21 cellular contexts compared by ENCODE assay signal in genomic region chr19:32719611-32720059, GRCh38. TPM values are rescaled to one million over a fixed set of nuclear protein-coding genes. Genes with fewer than 3 reads are reported as not detected.
DNase-seq lines count a peak whose midpoint lies in the region; ATAC-seq, FAIRE-seq and TF ChIP-seq lines count a peak whose summit lies in the region.
"Had no signal": no experiment of that assay in that cellular context is flagged by ENCODE, and none has a peak within 500 bp of the region (broad histone marks: within the 10 kb centered on the region; RNA-seq: fewer than 3 reads in every experiment).

Gene TDRD12 (plus strand): TSS chr19:32719767. CDS start chr19:32720073, 306 bp downstream.

- no peak within 1 kb of the TSS for H3K4me3 Mint-ChIP-seq in T-helper 17 cell
- H3K4me3 Mint-ChIP-seq: activated naive CD8-positive, alpha-beta T cell; natural killer cell had no signal

- H3K9me1 ChIP-seq in keratinocyte (ENCODE audit: control insufficient read depth, extremely low read depth, insufficient read depth, low read length): no peaks in the 10 kb centered on the region

- H3K27me3 Mint-ChIP-seq in T-helper 17 cell: no peaks in the 10 kb centered on the region
- H3K27me3 Mint-ChIP-seq: activated naive CD8-positive, alpha-beta T cell had no signal

- no peak within 1 kb of the TSS for H3K9ac ChIP-seq in PC-3 (ENCODE audit: low read length)
- H3K9ac ChIP-seq in keratinocyte (ENCODE audit: control insufficient read depth, extremely low read depth, insufficient read depth, low read length): no peak within 1 kb of the TSS
- H3K9ac ChIP-seq: GM23248 had no signal

- dilution Hi-C loops in keratinocyte (cut with MboI; ENCODE audit: extremely low pct_ligation_motif_present, low sequenced_read_pairs): no loop called here

- H2AFZ ChIP-seq in PC-3 (ENCODE audit: low read length) (no peak within 1 kb of the TSS), keratinocyte (ENCODE audit: control insufficient read depth, low read length) (no peak within 1 kb of the TSS)
- H2AFZ ChIP-seq: GM23248 had no signal

- FAIRE-seq in keratinocyte (lab: Jason Lieb, UNC): no peak

- H3F3A ChIP-seq in PC-3 (ENCODE audit: low read length, unreplicated experiment): no peaks in the 10 kb centered on the region

- no peaks in the 10 kb centered on the region for H3K9me2 ChIP-seq in PC-3 (replicated peaks; ENCODE audit: low read length)

- CTCF ChIA-PET in A673 (lab: Charles Lee): interaction anchor here (0.7 kb wide), 1 partner anchor 182 kb away, joined by 3 read pairs; no protein-coding TSS in a partner anchor
- CTCF ChIA-PET in PC-3 (lab: Charles Lee): no interaction called here
- CTCF ChIA-PET in RWPE1 (lab: Yijun Ruan, JAX): no interaction called here

- H3K36me3 ChIP-seq in A673 (ENCODE audit: insufficient read depth, low read length, poor library complexity, severe bottlenecking): peaks cover 2% of the 10 kb centered on the region
- H3K36me3 ChIP-seq in GM06990 (ENCODE audit: control insufficient read depth, insufficient read depth, low read length): peaks cover 2% of the 10 kb centered on the region; the same call in 1 of the 2 replicates
- no peaks in the 10 kb centered on the region for H3K36me3 ChIP-seq in PC-3 (ENCODE audit: low read depth, low read length)
- peaks cover 3 to 7% of the 10 kb centered on the region in 2 experiments for H3K36me3 ChIP-seq in keratinocyte (ENCODE audit: control insufficient read depth in 2 of 2, extremely low read depth in 1 of 2, insufficient read depth in 2 of 2, low read length in 2 of 2)
- H3K36me3 ChIP-seq: prostate gland had no signal

- DNase-seq in A673 (ENCODE audit: low spot score): no peak
- DNase-seq in GM06990 (ENCODE audit: extremely low read depth, insufficient read length): peak; percentile 17
- no peak for DNase-seq in PC-3
- no peak for DNase-seq in keratinocyte (ENCODE audit: low read depth, low spot score)
- DNase-seq in NCI-H82 (lab: John Stamatoyannopoulos, UW): no peak
- no peak for DNase-seq in RWPE1 (ENCODE audit: low spot score)
- DNase-seq in NCI-H345 (lab: John Stamatoyannopoulos, UW): no peak
- no peak for DNase-seq in T-helper 17 cell
- DNase-seq: activated CD4-positive, CD25-positive, alpha-beta regulatory T cell treated with anti-CD3 and anti-CD28 coated beads, Interleukin-2, amount 50 U/mL, for 72 hours; C1 segment of cervical spinal cord; DMS79 treated with DMSO at 0.1 percent for 48 hours; foreskin fibroblast; GM23248; mammary epithelial cell; natural killer cell; NCI-H1930; NCI-H524 treated with DMSO at 0.1 percent for 48 hours; T-helper 1 cell had no signal

- H4K20me1 ChIP-seq in PC-3 (ENCODE audit: low read length) (no peaks in the 10 kb centered on the region), keratinocyte (ENCODE audit: control insufficient read depth, extremely low read depth, insufficient read depth, low read length) (no peaks in the 10 kb centered on the region)

- no peaks in the 10 kb centered on the region for H3K36me3 Mint-ChIP-seq in T-helper 17 cell (ENCODE audit: low read depth)
- H3K36me3 Mint-ChIP-seq: natural killer cell had no signal

- ATAC-seq in PC-3 (no peak), T-helper 17 cell (no peak)
- ATAC-seq: natural killer cell had no signal

- H3K27me3 ChIP-seq in A673 (replicated peaks; ENCODE audit: insufficient read depth, low read depth, low read length, poor library complexity) (no peaks in the 10 kb centered on the region), GM06990 (replicated peaks; ENCODE audit: control insufficient read depth, insufficient read depth, low read length) (no peaks in the 10 kb centered on the region), PC-3 (ENCODE audit: low read length) (no peaks in the 10 kb centered on the region), keratinocyte (ENCODE audit: control insufficient read depth, extremely low read depth, insufficient read depth, low read length) (no peaks in the 10 kb centered on the region)

- H3K9me3 ChIP-seq in A673 (ENCODE audit: low read depth, low read length, poor library complexity, severe bottlenecking): no peaks in the 10 kb centered on the region
- H3K9me3 ChIP-seq in PC-3 (ENCODE audit: low read length): no peaks in the 10 kb centered on the region
- no peaks in the 10 kb centered on the region for H3K9me3 ChIP-seq in keratinocyte (ENCODE audit: control insufficient read depth, low read depth, low read length)
- no peaks in the 10 kb centered on the region for H3K9me3 ChIP-seq in T-helper 17 cell (ENCODE audit: control insufficient read depth, low read length, poor library complexity, severe bottlenecking)
- H3K9me3 ChIP-seq: prostate gland had no signal

- H3K4me2 ChIP-seq in PC-3 (ENCODE audit: low read length) (no peak within 1 kb of the TSS), keratinocyte (ENCODE audit: control insufficient read depth, extremely low read depth, insufficient read depth, low read depth, low read length) (no peak within 1 kb of the TSS)

- POLR2A ChIA-PET in A673 (lab: Charles Lee; ENCODE audit: low non-redundant PET) (no interaction called here), PC-3 (lab: Charles Lee; ENCODE audit: unreplicated experiment) (no interaction called here), RWPE1 (lab: Yijun Ruan, JAX; ENCODE audit: low non-redundant PET) (no interaction called here)

- intact Hi-C loops in A673 (cut with micrococcal nuclease; ENCODE audit: unreplicated experiment) (no loop called here), PC-3 (cut with micrococcal nuclease) (no loop called here)

- H3K27ac Mint-ChIP-seq in T-helper 17 cell: no peak within 1 kb of the TSS
- H3K27ac Mint-ChIP-seq: activated naive CD8-positive, alpha-beta T cell had no signal

- BruUV-seq in A673 (replicated peaks; lab: Mats Ljungman, UMichigan) (no TSS peak), PC-3 (replicated peaks; lab: Mats Ljungman, UMichigan) (no TSS peak)

- H3K27ac ChIP-seq in A673 (ENCODE audit: low read depth, low read length, poor library complexity, severe bottlenecking) (no peak within 1 kb of the TSS), PC-3 (ENCODE audit: low read length) (no peak within 1 kb of the TSS), keratinocyte (ENCODE audit: control insufficient read depth, insufficient read depth, low read length) (no peak within 1 kb of the TSS), RWPE1 (no peak within 1 kb of the TSS)
- H3K27ac ChIP-seq: GM23248 had no signal

- H3K4me1 ChIP-seq in A673 (ENCODE audit: insufficient read depth, low read length, poor library complexity, severe bottlenecking): no peaks in the 10 kb centered on the region
- H3K4me1 ChIP-seq in PC-3 (ENCODE audit: insufficient read depth, low read length): no peaks in the 10 kb centered on the region
- H3K4me1 ChIP-seq in keratinocyte (ENCODE audit: control insufficient read depth, extremely low read depth, insufficient read depth, low read length): no peaks in the 10 kb centered on the region
- H3K4me1 ChIP-seq: prostate gland had no signal

- TF ChIP-seq CTCF in A673 (conservative IDR thresholded peaks at IDR 0.05; ENCODE audit: low read depth, low read length) (0 out of 2 replicates have a peak, but pooled peaks have one; percentile 30), GM06990 (IDR thresholded peaks at IDR 0.05; ENCODE audit: insufficient read depth, low read length, poor library complexity, severe bottlenecking) (no peak), PC-3 (conservative IDR thresholded peaks at IDR 0.05; ENCODE audit: low read depth, low read length) (peak; percentile 23; the same call in 1 of the 2 replicates), keratinocyte (optimal IDR thresholded peaks at IDR 0.05 in 1 of 3, IDR thresholded peaks at IDR 0.05 in 1 of 3, conservative IDR thresholded peaks at IDR 0.05 in 1 of 3; ENCODE audit: extremely low read depth in 1 of 3, insufficient read depth in 2 of 3, low read length in 3 of 3) (peak in 2 of 3 experiments; percentile 3 to 31), RWPE1 (conservative IDR thresholded peaks at IDR 0.05; ENCODE audit: low read depth) (no peak)

- no peaks in the 10 kb centered on the region for H3K79me2 ChIP-seq in PC-3 (ENCODE audit: low read length)
- no peaks in the 10 kb centered on the region for H3K79me2 ChIP-seq in keratinocyte (ENCODE audit: control insufficient read depth, insufficient read depth, low read length)

- no peak within 1 kb of the TSS for H3K4me3 ChIP-seq in A673 (ENCODE audit: low read depth, low read length, poor library complexity, severe bottlenecking)
- H3K4me3 ChIP-seq in GM06990 (replicated peaks; ENCODE audit: low read depth, low read length): no peak within 1 kb of the TSS
- no peak within 1 kb of the TSS for H3K4me3 ChIP-seq in PC-3 (ENCODE audit: low read length)
- peak within 1 kb of the TSS in 1 of 3 experiments; percentile 12 for H3K4me3 ChIP-seq in keratinocyte (ENCODE audit: control insufficient read depth in 2 of 3, extremely low read depth in 1 of 3, insufficient read depth in 2 of 3, low read depth in 1 of 3, low read length in 3 of 3)
- H3K4me3 ChIP-seq: GM23248, prostate gland had no signal

- peaks cover 3% of the 10 kb centered on the region for H3K4me1 Mint-ChIP-seq in T-helper 17 cell

RNA-seq across cellular contexts. Expression of gene TDRD12, which starts in this region (rescaled TPM):
- 0.26 and 0.64 TPM in 2 replicates for total RNA-seq in A673 (2021)
- 0.23 TPM in 1 of 2 replicates, not detected in the other for total RNA-seq in PC-3 (2014; rRNA removed)
- 0.04 TPM in 1 of 3 replicates, not detected in the others for polyA plus RNA-seq in keratinocyte
- 0.34 TPM for polyA plus RNA-seq in keratinocyte (2011; ENCODE audit: low read depth)
- not detected in 2 replicates for polyA plus RNA-seq in keratinocyte (2011; cell fraction: cytosol; rRNA removed)
- polyA plus RNA-seq in keratinocyte (2011; cell fraction: nucleus; rRNA removed): 0.08 and 0.11 TPM in 2 replicates
- polyA plus RNA-seq in keratinocyte (2012; ENCODE audit: low replicate concordance): 0.32 TPM in 1 of 2 replicates, not detected in the other
- polyA minus RNA-seq in keratinocyte: not detected in 3 replicates
- not detected for polyA minus RNA-seq in keratinocyte (2011; cell fraction: cytosol; rRNA and poly(A)+ RNA removed)
- 0.23 TPM in 1 of 2 replicates, not detected in the other for polyA minus RNA-seq in keratinocyte (2011; cell fraction: nucleus; rRNA and poly(A)+ RNA removed)
- 1 to 10 TPM in 1 of 2 donors, under 1 TPM in 1; 0.55 to 4.1 TPM for total RNA-seq in T-helper 17 cell
- total RNA-seq: RPMI7951 had no signal

Comparison
In these comparisons a context has a peak if more than half of its experiments do, and no peak if none do; other contexts are left out.
1. CTCF ChIP-seq: peak in A673 (single experiment), PC-3 (single experiment) and keratinocyte (2 of 3); none in GM06990 (single experiment) and RWPE1 (single experiment).